Comparison of ENCODE assay signal across 7 cellular contexts in the genomic region with DNA sequence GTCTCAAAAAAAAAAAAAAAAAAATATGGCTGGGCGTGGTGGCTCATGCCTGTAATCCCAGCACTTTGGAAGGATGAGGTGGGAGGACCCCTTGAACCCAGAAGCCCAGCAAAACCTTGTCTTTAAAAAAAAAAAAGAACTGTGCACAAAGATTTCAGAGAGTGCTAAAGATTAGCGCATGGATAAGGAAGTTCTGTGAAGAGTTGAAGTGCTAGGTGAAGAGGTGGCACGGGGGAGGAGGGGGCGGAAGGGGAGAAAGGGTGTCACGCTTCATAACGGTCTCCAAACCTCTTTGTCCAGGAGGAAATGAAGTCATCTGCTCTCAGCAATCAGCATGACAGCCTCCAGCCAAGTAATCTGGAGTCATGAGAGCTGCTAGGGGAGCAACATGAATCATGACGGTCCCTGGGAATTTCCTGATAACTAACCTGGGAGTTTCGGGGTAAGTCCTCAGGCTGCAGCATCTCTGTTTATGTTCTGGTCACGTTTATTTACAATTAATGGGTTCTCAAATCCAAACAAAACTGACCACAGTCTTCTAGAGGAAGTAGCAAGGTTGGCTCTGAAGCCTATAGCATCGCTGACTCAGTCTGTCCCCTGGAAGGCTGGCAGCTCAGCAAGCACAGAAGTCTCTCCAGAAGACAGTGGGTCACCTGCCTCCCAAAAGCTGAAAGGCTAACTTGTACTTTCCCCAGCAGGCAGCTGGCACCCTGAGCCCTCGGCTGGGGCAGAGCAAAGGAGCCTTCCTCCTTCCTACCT. TPM values are rescaled to one million over a fixed set of nuclear protein-coding genes. Genes with fewer than 3 reads are reported as not detected.
DNase-seq lines count a peak whose midpoint lies in the region; ATAC-seq and TF ChIP-seq lines count a peak whose summit lies in the region.

No MANE protein-coding gene starts in this region.

- H3K36me3 ChIP-seq in muscle layer of colon (ENCODE audit: insufficient read depth, low read length), result no peaks in the 10 kb centered on the region
- no peaks in the 10 kb centered on the region for H3K36me3 ChIP-seq in urinary bladder (ENCODE audit: insufficient read depth)

- no peaks in the 10 kb centered on the region for H3K9me3 ChIP-seq in muscle layer of colon (ENCODE audit: low read length)

- 47% methylated on average over 11 of the region's 11 CpGs for WGBS in urinary bladder

- ATAC-seq in GM18520 (IDR thresholded peaks at IDR 0.05; ENCODE audit: unreplicated experiment) (peak; percentile 39), HG03571 (IDR thresholded peaks at IDR 0.05; ENCODE audit: unreplicated experiment) (peak; percentile 59), HG03025 (IDR thresholded peaks at IDR 0.05; ENCODE audit: low FRiP score, unreplicated experiment) (no peak)

- H3K4me3 ChIP-seq in cardiac fibroblast (replicated peaks in 1 of 2; ENCODE audit: low read depth in 2 of 2, low read length in 2 of 2) (no peak overlapping the region), muscle layer of colon (ENCODE audit: low read depth in 1 of 2, low read length in 2 of 2) (no peak overlapping the region), urinary bladder (ENCODE audit: low read depth, low read length) (no peak overlapping the region)

- no peaks in the 10 kb centered on the region for H3K27me3 ChIP-seq in muscle layer of colon (ENCODE audit: control insufficient read depth in 1 of 2, insufficient read depth in 2 of 2, low read length in 2 of 2)

- H3K4me1 ChIP-seq in muscle layer of colon (ENCODE audit: insufficient read depth, low read length), result peaks cover 46% of the 10 kb centered on the region
- H3K4me1 ChIP-seq in urinary bladder (ENCODE audit: insufficient read depth), result no peaks in the 10 kb centered on the region

- H3K9ac ChIP-seq in muscle layer of colon (ENCODE audit: low read length), result no peak overlapping the region

- DNase-seq in T-helper 2 cell (peak in 3 of 5 experiments; percentile 31 to 91 (median 44)), cardiac fibroblast (ENCODE audit: low read depth in 2 of 2) (peak; percentile 86 to 99)

- no peak for TF ChIP-seq CTCF in cardiac fibroblast (IDR thresholded peaks at IDR 0.05; ENCODE audit: low read depth, low read length)

- H3K27ac ChIP-seq in muscle layer of colon (ENCODE audit: low read depth, low read length), result peak overlapping the region; percentile 24
- peak overlapping the region; percentile 25 for H3K27ac ChIP-seq in urinary bladder (ENCODE audit: low read depth)

RNA-seq across cellular contexts. Expression of a gene that starts 1.9 kb away (rescaled TPM):
- total RNA-seq in urinary bladder, result 9.5 TPM
- polyA plus RNA-seq in urinary bladder, result 10.0 TPM

RNA-seq across cellular contexts. Expression of a gene that starts 34.7 kb away (rescaled TPM):
- total RNA-seq in urinary bladder, result 40.3 TPM
- 115 TPM for polyA plus RNA-seq in urinary bladder
